ENCODE assay signal across 19 cellular contexts in genomic region chr4:113607998-113608397, GRCh38.
DNase-seq lines count a peak whose midpoint lies in the region; ATAC-seq and TF ChIP-seq lines count a peak whose summit lies in the region.
"Had no signal": no experiment of that assay in that cellular context is flagged by ENCODE, and none has a peak within 500 bp of the region (broad histone marks: within the 10 kb centered on the region; RNA-seq: fewer than 3 reads in every experiment).

No MANE protein-coding gene starts in this region.

- TSS peak; percentile 27 for BruUV-seq in OCI-LY7 (replicated peaks; lab: Mats Ljungman, UMichigan)

- no peak overlapping the region; the same call in 1 of the 2 replicates for H2AFZ ChIP-seq in OCI-LY7 (ENCODE audit: low read length)

- no peaks in the 10 kb centered on the region for H3K9me2 ChIP-seq in OCI-LY7 (ENCODE audit: insufficient read depth, low read length)

- H3K4me3 ChIP-seq in OCI-LY7 (ENCODE audit: low read depth, low read length, poor library complexity, severe bottlenecking), result no peak overlapping the region
- H3K4me3 ChIP-seq in tibial nerve, result no peak overlapping the region
- no peak overlapping the region for H3K4me3 ChIP-seq in coronary artery
- H3K4me3 ChIP-seq: cardiac muscle cell, Peyer's patch had no signal

- TF ChIP-seq EP300 in tibial nerve (IDR thresholded peaks at IDR 0.05), result no peak

- H3K4me2 ChIP-seq in OCI-LY7 (ENCODE audit: low read length), result peak overlapping the region; percentile 52

- no peaks in the 10 kb centered on the region for H4K20me1 ChIP-seq in OCI-LY7 (ENCODE audit: insufficient read depth, low read length)

- TF ChIP-seq POLR2A in tibial nerve (IDR thresholded peaks at IDR 0.05), result no peak

- H3K9me3 ChIP-seq in OCI-LY7 (ENCODE audit: low read length), result peaks cover 11% of the 10 kb centered on the region; the same call in 1 of the 2 replicates
- H3K9me3 ChIP-seq in tibial nerve, result no peaks in the 10 kb centered on the region
- H3K9me3 ChIP-seq: neutrophil, Peyer's patch had no signal

- intact Hi-C loops in OCI-LY7 (cut with micrococcal nuclease; ENCODE audit: unreplicated experiment), result no loop called here

- H3K27me3 ChIP-seq in tibial nerve, result no peaks in the 10 kb centered on the region
- H3K27me3 ChIP-seq: cardiac muscle cell, neutrophil, Peyer's patch had no signal

- H3K36me3 ChIP-seq in OCI-LY7 (ENCODE audit: insufficient read depth, low read length) (peaks cover 76% of the 10 kb centered on the region), tibial nerve (peaks cover 0 to 12% (median 0%) of the 10 kb centered on the region in 3 donors)
- H3K36me3 ChIP-seq: cardiac muscle cell, neutrophil, Peyer's patch had no signal

- TF ChIP-seq CTCF in GM10266 (IDR thresholded peaks at IDR 0.05; ENCODE audit: control insufficient read depth, insufficient read depth, low read depth, missing control alignments), result no peak
- TF ChIP-seq CTCF in OCI-LY7 (conservative IDR thresholded peaks at IDR 0.05; ENCODE audit: low read length), result no peak
- no peak for TF ChIP-seq CTCF in tibial nerve (IDR thresholded peaks at IDR 0.05)
- no peak for TF ChIP-seq CTCF in coronary artery (IDR thresholded peaks at IDR 0.05)

- H3K4me1 ChIP-seq in OCI-LY7 (ENCODE audit: insufficient read depth, low read length, poor library complexity, severe bottlenecking) (peaks cover 32% of the 10 kb centered on the region), tibial nerve (peaks cover 0 to 5% (median 0%) of the 10 kb centered on the region in 4 donors)

- H3K27ac ChIP-seq in OCI-LY7 (ENCODE audit: low read depth, low read length, poor library complexity, severe bottlenecking) (peak overlapping the region; percentile 33), tibial nerve (no peak overlapping the region), coronary artery (no peak overlapping the region)
- H3K27ac ChIP-seq: cardiac muscle cell, neutrophil, Peyer's patch had no signal

- ATAC-seq in GM18867 (IDR thresholded peaks at IDR 0.05; ENCODE audit: unreplicated experiment) (peak; percentile 56), HG02852 (IDR thresholded peaks at IDR 0.05; ENCODE audit: unreplicated experiment) (peak; percentile 89)

- WGBS in tibial nerve, 2 donors, result 92% methylated on average over 1 of the region's 1 CpG

- CTCF ChIA-PET in OCI-LY7 (lab: Charles Lee; ENCODE audit: unreplicated experiment), result no interaction called here

- POLR2A ChIA-PET in OCI-LY7 (lab: Charles Lee), result interaction anchor here (1.5 kb wide), 1 partner anchor 32 kb away, joined by 4 read pairs; no protein-coding TSS in a partner anchor

- DNase-seq in GM10266 (ENCODE audit: extremely low spot score), result peak; percentile 29
- no peak for DNase-seq in OCI-LY7 (ENCODE audit: low spot score)
- DNase-seq in tibial nerve (ENCODE audit: low spot score in 2 of 2), result no peak
- DNase-seq in kidney glomerular epithelial cell (lab: John Stamatoyannopoulos, UW), result no peak
- DNase-seq in coronary artery (ENCODE audit: low spot score), result no peak
- DNase-seq in CD1c-positive myeloid dendritic cell (ENCODE audit: extremely low spot score), result no peak
- DNase-seq: activated CD4-positive, alpha-beta T cell treated with anti-CD3 and anti-CD28 coated beads for 4 hours; activated gamma-delta T cell; DND-41; foreskin melanocyte; mesenchymal stem cell; NCI-H1417 treated with DMSO at 0.1 percent for 48 hours; NCI-H524 treated with DMSO at 0.1 percent for 48 hours; Peyer's patch; stimulated activated naive CD4-positive, alpha-beta T cell treated with Interleukin-2 at 50 U/mL for 16 hours had no signal

- peaks cover 31% of the 10 kb centered on the region; the same call in 1 of the 2 replicates for H3K79me2 ChIP-seq in OCI-LY7 (ENCODE audit: insufficient read depth, low read depth, low read length)
